Comparison of ENCODE assay signal across 27 cellular contexts in genomic region chr6:44972710-44973109, GRCh38.
"Had no signal": no experiment of that assay in that cellular context is flagged by ENCODE, and none has a peak within 500 bp of the region (broad histone marks: within the 10 kb centered on the region; RNA-seq: fewer than 3 reads in every experiment).

No MANE protein-coding gene starts in this region.

- H3K27me3 ChIP-seq: dorsolateral prefrontal cortex, esophagus muscularis mucosa, foreskin keratinocyte, gastroesophageal sphincter, heart left ventricle, hepatocyte, left lung, neural progenitor cell, suprapubic skin, transverse colon, upper lobe of right lung, uterus had no signal

- H3K4me3 ChIP-seq: dorsolateral prefrontal cortex, esophagus muscularis mucosa, gastroesophageal sphincter, heart left ventricle, hepatocyte, left lung, neural progenitor cell, smooth muscle cell, suprapubic skin, transverse colon, upper lobe of right lung, uterus had no signal

- FAIRE-seq: colon, endothelial cell of umbilical vein, islet of Langerhans had no signal

- ATAC-seq: foreskin keratinocyte; gastroesophageal sphincter; heart left ventricle; left cardiac atrium; left lung; naive thymus-derived CD4-positive, alpha-beta T cell; sciatic nerve; stimulated activated memory B cell treated with anti-CD40 and anti-IgM and Interleukin-4, amounts not matched to agents 10 μg/mL and 1 μg/mL and 100 μg/mL, for 72 hours; upper lobe of right lung had no signal

- DNase-seq: dorsolateral prefrontal cortex; effector CD4-positive, alpha-beta T cell; foreskin keratinocyte; heart left ventricle; left cardiac atrium; left lung; mesenchymal stem cell; midbrain; naive thymus-derived CD4-positive, alpha-beta T cell; stimulated activated CD4-positive, alpha-beta T cell treated with anti-CD3 and anti-CD28 coated beads, Interleukin-12 subunit alpha, Interleukin-12 subunit beta, amount 100 ng/mL, for 4 hours; stimulated activated CD4-positive, alpha-beta T cell treated with anti-CD3 and anti-CD28 coated beads, Interleukin-1b, Interleukin-23, amount 100 ng/mL, for 48 hours; stimulated activated CD4-positive, alpha-beta T cell treated with anti-CD3 and anti-CD28 coated beads, Interleukin-4, amount 100 ng/mL, for 24 hours; transverse colon; upper lobe of right lung; uterus had no signal

- H3K4me2 ChIP-seq: hepatocyte, neural progenitor cell, smooth muscle cell had no signal

- H3K27ac ChIP-seq: dorsolateral prefrontal cortex, esophagus muscularis mucosa, foreskin keratinocyte, gastroesophageal sphincter, heart left ventricle, hepatocyte, left lung, neural progenitor cell, parathyroid adenoma, suprapubic skin, transverse colon, upper lobe of right lung, uterus had no signal

- H2AFZ ChIP-seq: hepatocyte, neural progenitor cell, parathyroid adenoma had no signal

- H3K36me3 ChIP-seq: esophagus muscularis mucosa, gastroesophageal sphincter, heart left ventricle, left lung, neural progenitor cell, suprapubic skin, transverse colon, upper lobe of right lung, uterus had no signal

- H3K9ac ChIP-seq: neural progenitor cell, parathyroid adenoma had no signal

- H3K79me2 ChIP-seq: hepatocyte, parathyroid adenoma had no signal

- H3K4me1 ChIP-seq: foreskin keratinocyte, neural progenitor cell, parathyroid adenoma, suprapubic skin, transverse colon, upper lobe of right lung, uterus had no signal

- H3K9me3 ChIP-seq: esophagus muscularis mucosa, gastroesophageal sphincter, suprapubic skin, upper lobe of right lung, uterus had no signal
